15 cellular contexts compared by ENCODE assay signal in the genomic region with DNA sequence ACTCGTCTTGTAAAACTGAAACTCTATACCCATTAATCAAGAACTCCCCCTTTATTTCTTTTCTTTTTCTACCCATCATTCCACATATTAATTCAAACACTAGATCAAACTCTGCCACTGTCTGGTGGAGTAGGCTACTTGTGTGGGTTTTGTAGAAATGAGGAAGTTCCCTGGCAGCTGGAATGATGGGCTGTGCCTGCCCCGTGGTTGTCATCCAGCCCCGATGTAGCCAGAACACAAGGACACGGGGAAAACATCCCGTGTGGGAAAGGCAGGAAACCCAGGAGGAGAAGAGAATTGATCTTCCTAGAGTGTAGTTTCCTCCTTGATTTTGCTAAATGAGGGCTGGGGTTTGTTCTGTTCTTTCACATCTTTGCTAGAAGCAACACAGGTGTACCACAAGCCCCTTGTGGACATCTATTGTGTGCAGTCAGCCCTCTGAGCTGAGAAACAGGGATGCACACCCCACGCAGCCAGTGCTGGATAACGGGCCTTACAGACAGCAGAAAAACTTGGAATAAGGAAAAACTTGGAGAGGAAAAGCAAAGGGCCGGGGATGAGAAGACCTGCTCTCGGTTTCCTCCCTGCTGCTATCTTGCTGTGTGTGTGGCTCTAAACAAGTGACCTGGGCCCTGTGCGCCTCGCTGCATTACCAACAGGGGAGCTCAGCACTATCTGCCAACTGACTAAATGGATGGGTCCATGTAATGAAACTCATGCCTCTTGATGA.
A peak's percentile ranks its signal among the peaks of the same experiment; 100 is the strongest.
DNase-seq lines count a peak whose midpoint lies in the region; ATAC-seq and TF ChIP-seq lines count a peak whose summit lies in the region.
"Had no signal": no experiment of that assay in that cellular context is flagged by ENCODE, and none has a peak within 500 bp of the region (broad histone marks: within the 10 kb centered on the region; RNA-seq: fewer than 3 reads in every experiment).

No MANE protein-coding gene starts in this region.

- H2AFZ ChIP-seq in OCI-LY1 (ENCODE audit: low read length), result no peak overlapping the region

- no peaks in the 10 kb centered on the region for H3K79me2 ChIP-seq in OCI-LY1 (ENCODE audit: insufficient read depth, low read length)

- peak; percentile 36 for DNase-seq in activated CD4-positive, alpha-beta T cell treated with anti-CD3 and anti-CD28 coated beads for 48 hours
- DNase-seq in activated CD4-positive, alpha-beta T cell treated with anti-CD3 and anti-CD28 coated beads for 4 hours, result no peak
- no peak for DNase-seq in central memory CD8-positive, alpha-beta T cell (ENCODE audit: low spot score in 2 of 2)
- no peak for DNase-seq in stimulated activated naive CD8-positive, alpha-beta T cell treated with anti-CD3 and anti-CD28 coated beads, Interleukin-15, amount 100 ng/mL, for 72 hours
- DNase-seq in NCI-H1092 treated with DMSO at 0.1 percent for 48 hours (lab: John Stamatoyannopoulos, UW), result no peak
- DNase-seq in ecto neural progenitor cell (ENCODE audit: low spot score), result no peak
- DNase-seq: activated B cell treated with CpG ODN at 0.5 μM for 24 hours, erythroblast, hippocampal formation, NCI-H1417, NCI-H510A, sigmoid colon, thyroid gland had no signal

- no peaks in the 10 kb centered on the region for H3K9me3 ChIP-seq in OCI-LY1 (ENCODE audit: low read length)
- H3K9me3 ChIP-seq: sigmoid colon, thyroid gland had no signal

- H3K4me3 ChIP-seq in OCI-LY1 (ENCODE audit: low read depth, low read length, poor library complexity, severe bottlenecking), result no peak overlapping the region
- H3K4me3 ChIP-seq: sigmoid colon, thyroid gland had no signal

- no peak overlapping the region; the same call in 1 of the 2 replicates for H3K4me2 ChIP-seq in OCI-LY1 (ENCODE audit: low read length)

- H3K27me3 ChIP-seq in OCI-LY1 (ENCODE audit: insufficient read depth, low read length), result no peaks in the 10 kb centered on the region; the same call in 1 of the 2 replicates
- H3K27me3 ChIP-seq: thyroid gland had no signal

- H3K27me3 Mint-ChIP-seq in central memory CD8-positive, alpha-beta T cell, result no peaks in the 10 kb centered on the region
- no peaks in the 10 kb centered on the region for H3K27me3 Mint-ChIP-seq in stimulated activated naive CD8-positive, alpha-beta T cell treated with anti-CD3 and anti-CD28 coated beads, Interleukin-15, amount 100 ng/mL, for 72 hours
- H3K27me3 Mint-ChIP-seq: activated B cell treated with CpG ODN at 0.5 μM for 24 hours had no signal

- no peaks in the 10 kb centered on the region for H3F3A ChIP-seq in OCI-LY1 (ENCODE audit: insufficient read depth, low read length)

- peaks cover 80% of the 10 kb centered on the region for H3K4me1 Mint-ChIP-seq in central memory CD8-positive, alpha-beta T cell
- H3K4me1 Mint-ChIP-seq in stimulated activated naive CD8-positive, alpha-beta T cell treated with anti-CD3 and anti-CD28 coated beads, Interleukin-15, amount 100 ng/mL, for 72 hours, result peaks cover 85% of the 10 kb centered on the region

- no peaks in the 10 kb centered on the region for H3K9me3 Mint-ChIP-seq in central memory CD8-positive, alpha-beta T cell
- H3K9me3 Mint-ChIP-seq in stimulated activated naive CD8-positive, alpha-beta T cell treated with anti-CD3 and anti-CD28 coated beads, Interleukin-15, amount 100 ng/mL, for 72 hours, result no peaks in the 10 kb centered on the region
- H3K9me3 Mint-ChIP-seq: activated B cell treated with CpG ODN at 0.5 μM for 24 hours had no signal

- H3K27ac Mint-ChIP-seq in central memory CD8-positive, alpha-beta T cell (ENCODE audit: low read depth), result peak overlapping the region; percentile 67
- peak overlapping the region; percentile 6 to 72 for H3K27ac Mint-ChIP-seq in stimulated activated naive CD8-positive, alpha-beta T cell treated with anti-CD3 and anti-CD28 coated beads, Interleukin-15, amount 100 ng/mL, for 72 hours
- H3K27ac Mint-ChIP-seq: activated B cell treated with CpG ODN at 0.5 μM for 24 hours had no signal

- H3K27ac ChIP-seq in OCI-LY1 (ENCODE audit: low read depth, low read length, poor library complexity, severe bottlenecking), result peak overlapping the region; percentile 33
- H3K27ac ChIP-seq: sigmoid colon, thyroid gland had no signal

- no peaks in the 10 kb centered on the region for H3K9me2 ChIP-seq in OCI-LY1 (ENCODE audit: low read depth, low read length)

- no peaks in the 10 kb centered on the region for H3K36me3 ChIP-seq in OCI-LY1 (ENCODE audit: insufficient read depth, low read length)
- H3K36me3 ChIP-seq: sigmoid colon, thyroid gland had no signal

- no peaks in the 10 kb centered on the region for H4K20me1 ChIP-seq in OCI-LY1 (ENCODE audit: insufficient read depth, low read length)

- ATAC-seq in central memory CD8-positive, alpha-beta T cell (replicated peaks; ENCODE audit: extremely low read depth, poor library complexity, severe bottlenecking), result peak; percentile 33
- ATAC-seq in stimulated activated naive CD8-positive, alpha-beta T cell treated with anti-CD3 and anti-CD28 coated beads, Interleukin-15, amount 100 ng/mL, for 72 hours, result peak; percentile 54
- ATAC-seq in GM19328 (IDR thresholded peaks at IDR 0.05; ENCODE audit: unreplicated experiment), result no peak

- H3K4me1 ChIP-seq in OCI-LY1 (ENCODE audit: insufficient read depth, low read length, severe bottlenecking), result peaks cover 46% of the 10 kb centered on the region
- H3K4me1 ChIP-seq: sigmoid colon, thyroid gland had no signal

- no peak overlapping the region for H3K9ac ChIP-seq in OCI-LY1 (ENCODE audit: low read length)

- H3K4me3 Mint-ChIP-seq in central memory CD8-positive, alpha-beta T cell, result peak overlapping the region; percentile 69
- peak overlapping the region; percentile 45 to 63 for H3K4me3 Mint-ChIP-seq in stimulated activated naive CD8-positive, alpha-beta T cell treated with anti-CD3 and anti-CD28 coated beads, Interleukin-15, amount 100 ng/mL, for 72 hours
- H3K4me3 Mint-ChIP-seq: activated B cell treated with CpG ODN at 0.5 μM for 24 hours had no signal

- no peak for TF ChIP-seq CTCF in OCI-LY1 (IDR thresholded peaks at IDR 0.05; ENCODE audit: low read length)

- H3K36me3 Mint-ChIP-seq in central memory CD8-positive, alpha-beta T cell (ENCODE audit: insufficient read depth), result peaks cover 21% of the 10 kb centered on the region
